21 cellular contexts compared by ENCODE assay signal in genomic region chr7:141685285-141686035, GRCh38. TPM values are rescaled to one million over a fixed set of nuclear protein-coding genes. Genes with fewer than 3 reads are reported as not detected.
DNase-seq lines count a peak whose midpoint lies in the region; ATAC-seq and TF ChIP-seq lines count a peak whose summit lies in the region.
"Had no signal": no experiment of that assay in that cellular context is flagged by ENCODE, and none has a peak within 500 bp of the region (broad histone marks: within the 10 kb centered on the region; RNA-seq: fewer than 3 reads in every experiment).

No MANE protein-coding gene starts in this region.

- H3K27ac Mint-ChIP-seq in natural killer cell = no peak overlapping the region
- H3K27ac Mint-ChIP-seq: activated naive CD4-positive, alpha-beta T cell treated with anti-CD3 and anti-CD28 coated beads, Interleukin-2, amount 50 U/mL, for 24 hours; activated T-cell treated with anti-CD3 and anti-CD28 coated beads, Interleukin-2, amount 50 U/mL, for 24 hours; CD14-positive monocyte; natural killer cell treated with Interleukin-12 subunit alpha and Interleukin-12 subunit beta and Interleukin-15 and Interleukin-18, amount 100 ng/mL, for 72 hours had no signal

- H3K9me3 Mint-ChIP-seq in natural killer cell = no peaks in the 10 kb centered on the region
- H3K9me3 Mint-ChIP-seq: activated naive CD4-positive, alpha-beta T cell treated with anti-CD3 and anti-CD28 coated beads, Interleukin-2, amount 50 U/mL, for 24 hours; activated T-cell treated with anti-CD3 and anti-CD28 coated beads, Interleukin-2, amount 50 U/mL, for 24 hours; CD14-positive monocyte; natural killer cell treated with Interleukin-12 subunit alpha and Interleukin-12 subunit beta and Interleukin-15 and Interleukin-18, amount 100 ng/mL, for 72 hours had no signal

- ATAC-seq in GM21786 (IDR thresholded peaks at IDR 0.05; ENCODE audit: unreplicated experiment) = no peak
- ATAC-seq in natural killer cell = no peak
- ATAC-seq: natural killer cell treated with Interleukin-12 subunit alpha and Interleukin-12 subunit beta and Interleukin-15 and Interleukin-18, amount 100 ng/mL, for 72 hours had no signal

- no peak overlapping the region for H3K4me3 Mint-ChIP-seq in natural killer cell
- H3K4me3 Mint-ChIP-seq: activated naive CD4-positive, alpha-beta T cell treated with anti-CD3 and anti-CD28 coated beads, Interleukin-2, amount 50 U/mL, for 24 hours; activated T-cell treated with anti-CD3 and anti-CD28 coated beads, Interleukin-2, amount 50 U/mL, for 24 hours; CD14-positive monocyte; natural killer cell treated with Interleukin-12 subunit alpha and Interleukin-12 subunit beta and Interleukin-15 and Interleukin-18, amount 100 ng/mL, for 72 hours had no signal

- peaks cover 10 to 26% of the 10 kb centered on the region in 2 donors for H3K4me1 Mint-ChIP-seq in natural killer cell
- H3K4me1 Mint-ChIP-seq: CD14-positive monocyte had no signal

- no peak for TF ChIP-seq CTCF in natural killer cell (IDR thresholded peaks at IDR 0.05)

- peak; percentile 92 for DNase-seq in DMS 273 (lab: John Stamatoyannopoulos, UW; ENCODE audit: unreplicated experiment)
- DNase-seq in astrocyte of the hippocampus (ENCODE audit: low read depth, low spot score) = peak; percentile 54
- peak in 28 of 42 donors; percentile 34 to 86 (median 64) for DNase-seq in head of caudate nucleus
- peak; percentile 78 for DNase-seq in pons (ENCODE audit: low spot score)
- no peak for DNase-seq in NCI-H1436 treated with DMSO at 0.1 percent for 48 hours (lab: John Stamatoyannopoulos, UW)
- no peak for DNase-seq in NK-92 (lab: John Stamatoyannopoulos, UW; ENCODE audit: unreplicated experiment)
- no peak for DNase-seq in natural killer cell
- DNase-seq: activated T-cell treated with anti-CD3 and anti-CD28 coated beads, Interleukin-2, amount 50 U/mL, for 24 hours; effector memory CD4-positive, alpha-beta T cell; H7; KG1; mammary epithelial cell; NCI-H1048; NK-92 treated with Interleukin-12 subunit alpha and Interleukin-12 subunit beta, amount 100 ng/mL, for 24 hours; retina; SW 1271 had no signal

- H3K36me3 Mint-ChIP-seq in natural killer cell = peaks cover 14% of the 10 kb centered on the region

- intact Hi-C loops in head of caudate nucleus (cut with DNase I) (no loop called here), natural killer cell (cut with micrococcal nuclease) (no loop called here)

- H3K27me3 Mint-ChIP-seq in natural killer cell (ENCODE audit: low read depth in 2 of 2) = no peaks in the 10 kb centered on the region
- H3K27me3 Mint-ChIP-seq: activated naive CD4-positive, alpha-beta T cell treated with anti-CD3 and anti-CD28 coated beads, Interleukin-2, amount 50 U/mL, for 24 hours; activated T-cell treated with anti-CD3 and anti-CD28 coated beads, Interleukin-2, amount 50 U/mL, for 24 hours; natural killer cell treated with Interleukin-12 subunit alpha and Interleukin-12 subunit beta and Interleukin-15 and Interleukin-18, amount 100 ng/mL, for 72 hours had no signal

RNA-seq across cellular contexts. Expression of gene DENND11, which starts 16.5 kb away (rescaled TPM):
- total RNA-seq in natural killer cell = 10 to 100 TPM; 28.9 to 57.0 (median 47.6) TPM

RNA-seq across cellular contexts. Expression of gene WEE2, which starts 22.7 kb away (rescaled TPM):
- total RNA-seq in natural killer cell = under 1 TPM; 0.16 to 0.68 (median 0.23) TPM
- total RNA-seq: fibroblast of villous mesenchyme, mammary epithelial cell had no signal

RNA-seq across cellular contexts. Expression of gene SSBP1, which starts 52.7 kb away (rescaled TPM):
- 100 to 1,000 TPM in 2 of 3 donors, 10 to 100 TPM in 1; 98.7 to 112 (median 106) TPM for total RNA-seq in natural killer cell

Comparison
In these comparisons a context has a peak if more than half of its experiments do, and no peak if none do; other contexts are left out.
1. DNase-seq: peak in DMS 273 (single experiment), astrocyte of the hippocampus (single experiment), head of caudate nucleus (28 of 42) and pons (single experiment); none in NCI-H1436 treated with DMSO at 0.1 percent for 48 hours (single experiment), NK-92 (single experiment) and natural killer cell (single experiment).